ENCODE assay signal across 8 cellular contexts in the genomic region with DNA sequence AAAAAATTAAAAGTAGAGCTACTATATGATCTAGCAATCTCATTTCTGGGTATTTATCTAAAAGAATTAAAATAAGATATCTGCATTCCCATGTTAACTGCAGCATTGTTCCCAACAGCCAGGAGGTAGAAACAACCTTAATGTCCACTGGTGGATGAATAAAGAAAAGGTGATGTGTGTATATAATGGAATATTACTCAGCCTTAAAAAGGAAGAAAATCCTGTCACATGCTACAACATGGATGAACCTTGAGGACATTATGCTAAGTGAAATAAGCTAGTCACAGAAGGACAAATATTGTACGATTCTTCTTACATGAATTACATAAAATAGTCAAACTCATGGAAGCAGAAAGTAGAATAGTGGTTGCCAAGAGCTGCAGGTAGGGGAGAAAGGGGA.
"Had no signal": no experiment of that assay in that cellular context is flagged by ENCODE, and none has a peak within 500 bp of the region (broad histone marks: within the 10 kb centered on the region; RNA-seq: fewer than 3 reads in every experiment).

No MANE protein-coding gene starts in this region.

- ATAC-seq: GM12878 had no signal

- FAIRE-seq: G401.6, GM12878, GM12891, GM12892, GM18507, GM19239 had no signal

- H3K4me3 ChIP-seq: GM12878 had no signal

- DNase-seq: GDM1, GF-D8 had no signal
